Comparison of ENCODE assay signal across 15 cellular contexts in genomic region chr7:65225422-65226006, GRCh38.
"Had no signal": no experiment of that assay in that cellular context is flagged by ENCODE, and none has a peak within 500 bp of the region (broad histone marks: within the 10 kb centered on the region; RNA-seq: fewer than 3 reads in every experiment).

No MANE protein-coding gene starts in this region.

- H3K4me3 Mint-ChIP-seq: activated naive CD4-positive, alpha-beta T cell treated with anti-CD3 and anti-CD28 coated beads, Interleukin-2, amount 50 U/mL, for 24 hours; dendritic cell treated with granulocyte-macrophage colony-stimulating factor and Interleukin-4, amounts not matched to agents 40 ng/mL and 50 ng/mL, for 4 days; memory B cell; naive thymus-derived CD4-positive, alpha-beta T cell had no signal

- H3K27me3 Mint-ChIP-seq: activated naive CD4-positive, alpha-beta T cell treated with anti-CD3 and anti-CD28 coated beads, Interleukin-2, amount 50 U/mL, for 24 hours; dendritic cell treated with granulocyte-macrophage colony-stimulating factor and Interleukin-4, amounts not matched to agents 40 ng/mL and 50 ng/mL, for 4 days; memory B cell; naive thymus-derived CD4-positive, alpha-beta T cell had no signal

- H3K9me3 Mint-ChIP-seq: activated naive CD4-positive, alpha-beta T cell treated with anti-CD3 and anti-CD28 coated beads, Interleukin-2, amount 50 U/mL, for 24 hours; dendritic cell treated with granulocyte-macrophage colony-stimulating factor and Interleukin-4, amounts not matched to agents 40 ng/mL and 50 ng/mL, for 4 days; memory B cell; naive thymus-derived CD4-positive, alpha-beta T cell had no signal

- ATAC-seq: gastroesophageal sphincter; heart left ventricle; mucosa of descending colon; naive thymus-derived CD4-positive, alpha-beta T cell; right cardiac atrium had no signal

- H3K27ac Mint-ChIP-seq: activated naive CD4-positive, alpha-beta T cell treated with anti-CD3 and anti-CD28 coated beads, Interleukin-2, amount 50 U/mL, for 24 hours; dendritic cell treated with granulocyte-macrophage colony-stimulating factor and Interleukin-4, amounts not matched to agents 40 ng/mL and 50 ng/mL, for 4 days; memory B cell had no signal

- H3K36me3 Mint-ChIP-seq: activated naive CD4-positive, alpha-beta T cell treated with anti-CD3 and anti-CD28 coated beads, Interleukin-2, amount 50 U/mL, for 24 hours; memory B cell; naive thymus-derived CD4-positive, alpha-beta T cell had no signal

- DNase-seq: activated CD4-positive, alpha-beta T cell treated with anti-CD3 and anti-CD28 coated beads for 1 hour; amniotic stem cell; effector memory CD4-positive, alpha-beta T cell; heart left ventricle; mucosa of descending colon; right cardiac atrium; stimulated activated CD4-positive, alpha-beta T cell treated with anti-CD3 and anti-CD28 coated beads, Interleukin-2, amount 100 ng/mL, for 24 hours; stomach; trophoblast cell; WERI-Rb-1 had no signal

- H3K4me1 Mint-ChIP-seq: activated naive CD4-positive, alpha-beta T cell treated with anti-CD3 and anti-CD28 coated beads, Interleukin-2, amount 50 U/mL, for 24 hours; memory B cell; naive thymus-derived CD4-positive, alpha-beta T cell had no signal
